1 cellular context compared by ENCODE assay signal in genomic region chr1:116569776-116570357, GRCh38.
A peak's percentile ranks its signal among the peaks of the same experiment; 100 is the strongest.
TF ChIP-seq lines count a peak whose summit lies in the region.

No MANE protein-coding gene starts in this region.

TF ChIP-seq in K562, 482 proteins besides CTCF, POLR2A, EP300 and RAD21 (continued from another document and continues in another):
- no peak for TF ChIP-seq CHD7 (IDR thresholded peaks at IDR 0.05; ENCODE audit: low read depth, low read length)
- no peak for TF ChIP-seq HMGXB4 (CRISPR knock-in tag; IDR thresholded peaks at IDR 0.05)
- no peak for TF ChIP-seq CAMTA2 (CRISPR knock-in tag; conservative IDR thresholded peaks at IDR 0.05)
- no peak for TF ChIP-seq STAT6 (CRISPR knock-in tag; IDR thresholded peaks at IDR 0.05)
- peak; percentile 54; the same call in 1 of the 2 replicates for TF ChIP-seq HES1 (IDR thresholded peaks at IDR 0.05; ENCODE audit: low read depth)
- peak; percentile 83 to 86 for TF ChIP-seq NRF1 (conservative IDR thresholded peaks at IDR 0.05 in 1 of 2, IDR thresholded peaks at IDR 0.05 in 1 of 2)
- no peak for TF ChIP-seq ARID4B (CRISPR knock-in tag; IDR thresholded peaks at IDR 0.05)
- no peak for TF ChIP-seq POLR2AphosphoS5 (IDR thresholded peaks at IDR 0.05; ENCODE audit: control insufficient read depth, insufficient read depth, low read depth, low read length)
- TF ChIP-seq CSDE1 (IDR thresholded peaks at IDR 0.05) = no peak; a peak in 1 of 4 replicates
- peak; percentile 67; the same call in 1 of the 2 replicates for TF ChIP-seq TRIM28 (IDR thresholded peaks at IDR 0.05)
- TF ChIP-seq SP1 (CRISPR knock-in tag; IDR thresholded peaks at IDR 0.05) = peak; percentile 59; the same call in 1 of the 2 replicates
- TF ChIP-seq TFAM (CRISPR knock-in tag; conservative IDR thresholded peaks at IDR 0.05) = no peak
- no peak for TF ChIP-seq RNF219 (CRISPR knock-in tag; IDR thresholded peaks at IDR 0.05)
- TF ChIP-seq DLX4 (CRISPR knock-in tag; IDR thresholded peaks at IDR 0.05) = no peak
- TF ChIP-seq BHLHE40 (IDR thresholded peaks at IDR 0.05; ENCODE audit: low read length) = peak; percentile 62; the same call in 1 of the 2 replicates
- no peak for TF ChIP-seq PCBP2 (IDR thresholded peaks at IDR 0.05; ENCODE audit: low read depth, low read length, poor library complexity, severe bottlenecking)
- TF ChIP-seq DPF2 (IDR thresholded peaks at IDR 0.05) = peak; percentile 77
- TF ChIP-seq TEAD4 (IDR thresholded peaks at IDR 0.05; ENCODE audit: low read length) = no peak
- no peak for TF ChIP-seq TEAD4 (CRISPR knock-in tag; IDR thresholded peaks at IDR 0.05; ENCODE audit: borderline replicate concordance)
- TF ChIP-seq U2AF1 (optimal IDR thresholded peaks at IDR 0.05; ENCODE audit: low read depth, low read length) = no peak
- TF ChIP-seq FOSL1 (tag; conservative IDR thresholded peaks at IDR 0.05) = no peak
- no peak for TF ChIP-seq ZNF561 (CRISPR knock-in tag; conservative IDR thresholded peaks at IDR 0.05)
- TF ChIP-seq ATF4 (CRISPR knock-in tag; IDR thresholded peaks at IDR 0.05) = 0 out of 2 replicates have a peak, but pooled peaks have one; percentile 12
- TF ChIP-seq YBX1 (IDR thresholded peaks at IDR 0.05) = no peak
- no peak for TF ChIP-seq ZNF277 (CRISPR knock-in tag; IDR thresholded peaks at IDR 0.05; ENCODE audit: borderline replicate concordance)
- TF ChIP-seq NFYB (IDR thresholded peaks at IDR 0.05; ENCODE audit: extremely low read depth, insufficient read length) = no peak
- TF ChIP-seq CBX2 (IDR thresholded peaks at IDR 0.05; ENCODE audit: insufficient read depth, low read length, poor library complexity, severe bottlenecking) = no peak
- TF ChIP-seq DACH1 (IDR thresholded peaks at IDR 0.05; ENCODE audit: partially characterized antibody) = no peak
